Comparison of ENCODE assay signal across 1 cellular context in genomic region chr4:72767903-72768817, GRCh38.
TF ChIP-seq lines count a peak whose summit lies in the region.

No MANE protein-coding gene starts in this region.

TF ChIP-seq in H1, 55 proteins besides CTCF, POLR2A, EP300 and RAD21 (continued from another document):
- no peak for TF ChIP-seq E2F6 (IDR thresholded peaks at IDR 0.05)
- no peak for TF ChIP-seq EZH2 (IDR thresholded peaks at IDR 0.05; ENCODE audit: low read depth, low read length, severe bottlenecking)
- no peak for TF ChIP-seq CBX5 (IDR thresholded peaks at IDR 0.05; ENCODE audit: low read depth, low read length)
- TF ChIP-seq HDAC2 (IDR thresholded peaks at IDR 0.05; ENCODE audit: borderline replicate concordance in 1 of 2, low read depth in 2 of 2, low read length in 2 of 2): no peak
- no peak for TF ChIP-seq SP1 (IDR thresholded peaks at IDR 0.05; ENCODE audit: low read depth, low read length)
- no peak for TF ChIP-seq NRF1 (IDR thresholded peaks at IDR 0.05; ENCODE audit: low read depth, low read length)
- TF ChIP-seq SUZ12 (IDR thresholded peaks at IDR 0.05; ENCODE audit: low read length): no peak
- no peak for TF ChIP-seq TAF7 (optimal IDR thresholded peaks at IDR 0.05; ENCODE audit: borderline replicate concordance, low read depth, low read length)
- TF ChIP-seq CBX8 (IDR thresholded peaks at IDR 0.05; ENCODE audit: borderline replicate concordance, low read depth, low read length): no peak
